23 cellular contexts compared by ENCODE assay signal in genomic region chr6:66986940-66987339, GRCh38.
"Had no signal": no experiment of that assay in that cellular context is flagged by ENCODE, and none has a peak within 500 bp of the region (broad histone marks: within the 10 kb centered on the region; RNA-seq: fewer than 3 reads in every experiment).

No MANE protein-coding gene starts in this region.

- DNase-seq: activated CD4-positive, alpha-beta T cell treated with anti-CD3 and anti-CD28 coated beads, Interleukin-2, amount 10 ng/mL, durations not matched to agents 7 days and 5 days; activated CD4-positive, CD25-positive, alpha-beta regulatory T cell treated with anti-CD3 and anti-CD28 coated beads, Interleukin-2, amount 50 U/mL, for 72 hours; activated CD8-positive, alpha-beta memory T cell treated with anti-CD3 and anti-CD28 coated beads, Interleukin-2, amount 10 ng/mL, durations not matched to agents 7 days and 5 days; activated CD8-positive, alpha-beta T cell treated with anti-CD3 and anti-CD28 coated beads for 36 hours; activated effector memory CD4-positive, alpha-beta T cell treated with anti-CD3 and anti-CD28 coated beads, Interleukin-2, amount 50 U/mL, for 16 hours; activated naive CD4-positive, alpha-beta T cell treated with anti-CD3 and anti-CD28 coated beads, Interleukin-2, amount 50 U/mL, for 16 hours; activated naive CD8-positive, alpha-beta T cell treated with anti-CD3 and anti-CD28 coated beads, Interleukin-2, amount 50 U/mL, for 24 hours; activated T-cell treated with anti-CD3 and anti-CD28 coated beads for 4 hours; cerebellar nuclear complex; foreskin fibroblast; kidney; left ventricle myocardium superior; mammary epithelial cell; natural killer cell; retina; stimulated activated CD4-positive, alpha-beta T cell treated with anti-CD3 and anti-CD28 coated beads, Interleukin-2, amount 100 ng/mL, for 48 hours; stimulated activated CD8-positive, alpha-beta memory T cell treated with anti-CD3 and anti-CD28 coated beads, Interleukin-4, amount 100 ng/mL, for 48 hours; stimulated activated naive B cell treated with anti-CD40 and anti-IgM and Interleukin-4, amounts not matched to agents 10 μg/mL and 1 μg/mL and 100 μg/mL, for 72 hours; testis; trophoblast cell; uterus; WERI-Rb-1 had no signal

- H3K36me3 ChIP-seq: uterus, WERI-Rb-1 had no signal

- H3K4me3 ChIP-seq: coronary artery, testis, uterus had no signal

- H3K4me1 ChIP-seq: testis, uterus had no signal

- H3K9me3 ChIP-seq: testis had no signal

- H3K27ac ChIP-seq: coronary artery, testis, uterus, WERI-Rb-1 had no signal

- H3K27me3 ChIP-seq: testis, uterus had no signal

- ATAC-seq: activated CD8-positive, alpha-beta memory T cell treated with anti-CD3 and anti-CD28 coated beads, Interleukin-2, amount 10 ng/mL, durations not matched to agents 7 days and 5 days; activated CD8-positive, alpha-beta T cell treated with anti-CD3 and anti-CD28 coated beads for 36 hours; activated naive CD8-positive, alpha-beta T cell treated with anti-CD3 and anti-CD28 coated beads, Interleukin-2, amount 50 U/mL, for 24 hours; left ventricle myocardium superior; natural killer cell; stimulated activated naive B cell treated with anti-CD40 and anti-IgM and Interleukin-4, amounts not matched to agents 10 μg/mL and 1 μg/mL and 100 μg/mL, for 72 hours had no signal
